12 cellular contexts compared by ENCODE assay signal in the genomic region with DNA sequence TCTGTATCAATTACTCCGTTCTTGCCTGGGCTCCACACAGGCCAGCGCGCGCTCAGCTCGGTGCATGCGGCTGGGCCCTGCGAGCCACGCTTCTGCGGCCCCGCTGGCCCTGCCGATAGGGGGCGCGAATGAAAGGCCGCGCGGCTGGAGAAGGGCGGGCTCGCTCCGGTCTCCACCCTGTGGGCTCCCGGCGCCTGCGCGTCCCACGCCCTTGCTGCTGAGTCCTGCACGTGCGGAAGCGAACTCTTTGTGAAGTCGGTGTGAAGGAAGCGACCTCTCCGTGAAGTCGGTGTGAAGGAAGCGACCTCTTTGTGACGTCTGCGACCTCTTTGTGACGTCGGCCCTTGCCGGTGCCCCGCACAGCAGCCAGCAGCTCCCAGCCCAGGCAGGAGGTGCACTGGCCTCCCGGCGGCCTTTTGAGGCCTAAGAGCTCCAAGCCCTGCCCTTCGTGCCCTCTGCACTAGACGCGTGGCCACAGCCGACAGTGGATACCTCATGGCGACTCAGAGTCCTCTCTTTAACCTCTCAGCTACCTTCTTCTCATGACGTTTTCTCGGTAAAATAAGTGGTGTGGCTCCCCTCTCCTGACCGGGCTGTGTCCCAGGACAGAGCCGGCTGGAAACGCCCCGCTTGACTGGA.
"Had no signal": no experiment of that assay in that cellular context is flagged by ENCODE, and none has a peak within 500 bp of the region (broad histone marks: within the 10 kb centered on the region; RNA-seq: fewer than 3 reads in every experiment).

No MANE protein-coding gene starts in this region.

- H3K4me3 ChIP-seq: cardiac muscle cell, coronary artery, heart right ventricle, ovary, tibial artery had no signal

- H3K9me3 ChIP-seq: heart right ventricle, ovary, tibial artery had no signal

- H3K36me3 ChIP-seq: cardiac muscle cell, heart right ventricle, ovary, tibial artery had no signal

- H3K4me1 ChIP-seq: heart right ventricle, tibial artery had no signal

- H3K27me3 ChIP-seq: cardiac muscle cell, ovary had no signal

- H3K27ac ChIP-seq: cardiac muscle cell, coronary artery, heart right ventricle, ovary, tibial artery had no signal

- DNase-seq: activated CD4-positive, alpha-beta T cell treated with anti-CD3 and anti-CD28 coated beads, Interleukin-2, amount 50 U/mL, for 4 hours; activated CD4-positive, CD25-positive, alpha-beta regulatory T cell treated with anti-CD3 and anti-CD28 coated beads, Interleukin-2, amount 50 U/mL, for 72 hours; activated T-cell treated with anti-CD3 and anti-CD28 coated beads, Interleukin-2, amount 50 U/mL, for 48 hours; effector CD4-positive, alpha-beta T cell; heart right ventricle; left colon; ovary; stimulated activated CD4-positive, alpha-beta T cell treated with anti-CD3 and anti-CD28 coated beads, Interleukin-4, amount 100 ng/mL, for 1 hour; T-helper 2 cell; tibial artery had no signal
